In genomic region chr1:64953241-64953640, GRCh38 we compare ENCODE assay signal across 20 cellular contexts. TPM values are rescaled to one million over a fixed set of nuclear protein-coding genes. Genes with fewer than 3 reads are reported as not detected.
DNase-seq lines count a peak whose midpoint lies in the region; ATAC-seq and TF ChIP-seq lines count a peak whose summit lies in the region.
"Had no signal": no experiment of that assay in that cellular context is flagged by ENCODE, and none has a peak within 500 bp of the region (broad histone marks: within the 10 kb centered on the region; RNA-seq: fewer than 3 reads in every experiment).

No MANE protein-coding gene starts in this region.

- peaks cover 19% of the 10 kb centered on the region for H3F3A ChIP-seq in Loucy (ENCODE audit: low read depth)

- ATAC-seq in activated CD8-positive, alpha-beta T cell treated with anti-CD3 and anti-CD28 coated beads for 36 hours = no peak
- no peak for ATAC-seq in activated CD8-positive, alpha-beta T cell treated with anti-CD3 and anti-CD28 coated beads, Interleukin-2, amount 10 ng/mL, durations not matched to agents 7 days and 5 days
- no peak for ATAC-seq in HG02623 (IDR thresholded peaks at IDR 0.05; ENCODE audit: unreplicated experiment)
- ATAC-seq: K562, Panc1, Right ventricle myocardium inferior, SK-N-SH treated with all-trans-retinoic acid at 6 μM for 48 hours had no signal

- H3K36me3 Mint-ChIP-seq in activated CD8-positive, alpha-beta T cell treated with anti-CD3 and anti-CD28 coated beads for 36 hours (ENCODE audit: low read depth) = no peaks in the 10 kb centered on the region
- peaks cover 10% of the 10 kb centered on the region for H3K36me3 Mint-ChIP-seq in activated CD8-positive, alpha-beta T cell treated with anti-CD3 and anti-CD28 coated beads, Interleukin-2, amount 10 ng/mL, durations not matched to agents 7 days and 5 days (ENCODE audit: low read depth)
- H3K36me3 Mint-ChIP-seq in immature natural killer cell = no peaks in the 10 kb centered on the region

- H3K79me2 ChIP-seq in Loucy (ENCODE audit: insufficient read depth, low read length) (peaks cover 92% of the 10 kb centered on the region), trophoblast cell (ENCODE audit: control insufficient read depth, insufficient read depth, low read length, poor library complexity) (peaks cover 2% of the 10 kb centered on the region)

- no peak overlapping the region for H4K8ac ChIP-seq in trophoblast cell (ENCODE audit: low read depth, low read length)

- H4K91ac ChIP-seq in trophoblast cell (ENCODE audit: low read depth, low read length) = no peak overlapping the region

- no peak for TF ChIP-seq CTCF in activated CD8-positive, alpha-beta T cell treated with anti-CD3 and anti-CD28 coated beads for 36 hours (IDR thresholded peaks at IDR 0.05)
- TF ChIP-seq CTCF in Loucy (conservative IDR thresholded peaks at IDR 0.05; ENCODE audit: low read length) = no peak

- intact Hi-C loops in activated CD8-positive, alpha-beta T cell treated with anti-CD3 and anti-CD28 coated beads for 36 hours (cut with micrococcal nuclease) = no loop called here

- no peak overlapping the region for H3K23ac ChIP-seq in trophoblast cell (ENCODE audit: low read length)

- no peaks in the 10 kb centered on the region for H3K27me3 Mint-ChIP-seq in activated CD8-positive, alpha-beta T cell treated with anti-CD3 and anti-CD28 coated beads for 36 hours
- no peaks in the 10 kb centered on the region for H3K27me3 Mint-ChIP-seq in activated CD8-positive, alpha-beta T cell treated with anti-CD3 and anti-CD28 coated beads, Interleukin-2, amount 10 ng/mL, durations not matched to agents 7 days and 5 days (ENCODE audit: low read depth)
- peaks cover 0 to 4% (median 1%) of the 10 kb centered on the region in 3 donors for H3K27me3 Mint-ChIP-seq in immature natural killer cell (ENCODE audit: low read depth in 3 of 3)

- no peaks in the 10 kb centered on the region for H3K27me3 ChIP-seq in Loucy (ENCODE audit: insufficient read depth, low read length, poor library complexity, severe bottlenecking)
- no peaks in the 10 kb centered on the region for H3K27me3 ChIP-seq in trophoblast cell (ENCODE audit: insufficient read depth, low read length)

- H2BK12ac ChIP-seq in trophoblast cell (ENCODE audit: low read length) = no peak overlapping the region

- H3K4me1 ChIP-seq in Loucy (ENCODE audit: insufficient read depth, low read length, poor library complexity, severe bottlenecking) = peaks cover 75% of the 10 kb centered on the region
- peaks cover 9 to 21% of the 10 kb centered on the region in 2 experiments for H3K4me1 ChIP-seq in trophoblast cell (ENCODE audit: control insufficient read depth in 1 of 2, insufficient read depth in 2 of 2, low read length in 2 of 2)
- H3K4me1 ChIP-seq: HAP-1 had no signal

- peak overlapping the region; percentile 42 for H3K4me2 ChIP-seq in Loucy (ENCODE audit: low read depth, low read length, poor library complexity, severe bottlenecking)
- H3K4me2 ChIP-seq in trophoblast cell (ENCODE audit: low read length) = no peak overlapping the region

- no peak overlapping the region for H3K9ac ChIP-seq in Loucy (ENCODE audit: low read depth, low read length, poor library complexity, severe bottlenecking)
- no peak overlapping the region for H3K9ac ChIP-seq in trophoblast cell (ENCODE audit: low read length)

- H3K9me3 Mint-ChIP-seq in activated CD8-positive, alpha-beta T cell treated with anti-CD3 and anti-CD28 coated beads for 36 hours = no peaks in the 10 kb centered on the region
- H3K9me3 Mint-ChIP-seq in activated CD8-positive, alpha-beta T cell treated with anti-CD3 and anti-CD28 coated beads, Interleukin-2, amount 10 ng/mL, durations not matched to agents 7 days and 5 days (ENCODE audit: insufficient read depth) = no peaks in the 10 kb centered on the region
- no peaks in the 10 kb centered on the region for H3K9me3 Mint-ChIP-seq in immature natural killer cell

- 100% methylated on average over 1 of the region's 6 CpGs for WGBS in trophoblast cell (ENCODE audit: extremely low coverage, insufficient coverage, insufficient read length)

- DNase-seq in activated CD8-positive, alpha-beta T cell treated with anti-CD3 and anti-CD28 coated beads for 36 hours = no peak
- no peak for DNase-seq in activated CD8-positive, alpha-beta T cell treated with anti-CD3 and anti-CD28 coated beads, Interleukin-2, amount 10 ng/mL, durations not matched to agents 7 days and 5 days
- no peak for DNase-seq in immature natural killer cell
- DNase-seq in trophoblast cell = no peak
- no peak for DNase-seq in HUDEP-2 (lab: John Stamatoyannopoulos, UW; ENCODE audit: unreplicated experiment in 76 of 76)
- DNase-seq in effector CD8-positive, alpha-beta T cell (lab: John Stamatoyannopoulos, UW) = no peak
- DNase-seq: NCI-H1417 treated with DMSO at 0.1 percent for 48 hours, NCI-H2029, NCI-H2171, NCI-H774 had no signal

- peaks cover 42% of the 10 kb centered on the region for H4K20me1 ChIP-seq in Loucy (ENCODE audit: insufficient read depth, low read length, poor library complexity, severe bottlenecking)

- H3K36me3 ChIP-seq in Loucy (ENCODE audit: insufficient read depth, low read length) = peaks cover 4% of the 10 kb centered on the region; the same call in 1 of the 2 replicates
- H3K36me3 ChIP-seq in trophoblast cell (ENCODE audit: control insufficient read depth in 1 of 2, insufficient read depth in 2 of 2, low read length in 2 of 2) = no peaks in the 10 kb centered on the region
- H3K36me3 ChIP-seq: HAP-1 had no signal

- H3K4me3 ChIP-seq in Loucy (ENCODE audit: low read length, poor library complexity, severe bottlenecking) (no peak overlapping the region), trophoblast cell (ENCODE audit: low read depth, low read length) (no peak overlapping the region)
- H3K4me3 ChIP-seq: HAP-1, K562 had no signal

- H3K9me3 ChIP-seq in Loucy (ENCODE audit: insufficient read depth, low read depth, low read length) (no peaks in the 10 kb centered on the region), trophoblast cell (ENCODE audit: insufficient read depth, low read depth, low read length) (no peaks in the 10 kb centered on the region)
- H3K9me3 ChIP-seq: HAP-1 had no signal

- no peak overlapping the region for H3K27ac ChIP-seq in trophoblast cell (ENCODE audit: low read depth, low read length)
- H3K27ac ChIP-seq: 22Rv1, C4-2B, HL-60 had no signal

- H3K79me1 ChIP-seq in trophoblast cell (ENCODE audit: low read length) = peaks cover 3% of the 10 kb centered on the region

- peaks cover 53% of the 10 kb centered on the region for H3K4me1 Mint-ChIP-seq in activated CD8-positive, alpha-beta T cell treated with anti-CD3 and anti-CD28 coated beads for 36 hours (ENCODE audit: low read depth)
- H3K4me1 Mint-ChIP-seq in activated CD8-positive, alpha-beta T cell treated with anti-CD3 and anti-CD28 coated beads, Interleukin-2, amount 10 ng/mL, durations not matched to agents 7 days and 5 days (ENCODE audit: low read depth) = peaks cover 42% of the 10 kb centered on the region
- H3K4me1 Mint-ChIP-seq in immature natural killer cell = peaks cover 0 to 48% of the 10 kb centered on the region in 2 donors

- CTCF ChIA-PET in activated CD8-positive, alpha-beta T cell treated with anti-CD3 and anti-CD28 coated beads for 36 hours (lab: Charles Lee) = no interaction called here
- CTCF ChIA-PET in activated CD8-positive, alpha-beta T cell treated with anti-CD3 and anti-CD28 coated beads, Interleukin-2, amount 10 ng/mL, durations not matched to agents 7 days and 5 days (lab: Charles Lee) = interaction anchor here (1.2 kb wide), 1 partner anchor 9 kb away, joined by 4 read pairs; no protein-coding TSS in a partner anchor

- POLR2A ChIA-PET in activated CD8-positive, alpha-beta T cell treated with anti-CD3 and anti-CD28 coated beads for 36 hours (lab: Charles Lee) = interaction anchor here (3.0 kb wide), 1 partner anchor 12 kb away, joined by 13 read pairs; the partner anchor contains the start of gene JAK1
- POLR2A ChIA-PET in activated CD8-positive, alpha-beta T cell treated with anti-CD3 and anti-CD28 coated beads, Interleukin-2, amount 10 ng/mL, durations not matched to agents 7 days and 5 days (lab: Charles Lee) = interaction anchor here (1.6 kb wide), 1 partner anchor 13 kb away, joined by 5 read pairs; the partner anchor contains the start of gene JAK1

- no peak overlapping the region for H2AK5ac ChIP-seq in trophoblast cell (ENCODE audit: low read length)

- peak overlapping the region; percentile 14 for H3K4ac ChIP-seq in trophoblast cell (ENCODE audit: low read depth, low read length)

- H3K4me3 Mint-ChIP-seq in activated CD8-positive, alpha-beta T cell treated with anti-CD3 and anti-CD28 coated beads for 36 hours = no peak overlapping the region
- H3K4me3 Mint-ChIP-seq in activated CD8-positive, alpha-beta T cell treated with anti-CD3 and anti-CD28 coated beads, Interleukin-2, amount 10 ng/mL, durations not matched to agents 7 days and 5 days = no peak overlapping the region
- peak overlapping the region in 3 of 5 donors; percentile 26 to 34 (median 30) for H3K4me3 Mint-ChIP-seq in immature natural killer cell

- no peak overlapping the region for H4K12ac ChIP-seq in trophoblast cell (ENCODE audit: low read depth, low read length)

- H2AFZ ChIP-seq in Loucy (ENCODE audit: low read length) (no peak overlapping the region), trophoblast cell (ENCODE audit: insufficient read depth, low read length, poor library complexity) (no peak overlapping the region)

- H3K14ac ChIP-seq in trophoblast cell (ENCODE audit: low read length) = no peak overlapping the region

- H2BK5ac ChIP-seq in trophoblast cell (ENCODE audit: low read depth, low read length, poor library complexity) = no peak overlapping the region

- H3K27ac Mint-ChIP-seq in activated CD8-positive, alpha-beta T cell treated with anti-CD3 and anti-CD28 coated beads for 36 hours = peak overlapping the region; percentile 36
- H3K27ac Mint-ChIP-seq in activated CD8-positive, alpha-beta T cell treated with anti-CD3 and anti-CD28 coated beads, Interleukin-2, amount 10 ng/mL, durations not matched to agents 7 days and 5 days = no peak overlapping the region
- H3K27ac Mint-ChIP-seq in immature natural killer cell = peak overlapping the region in 5 of 6 donors; percentile 22 to 72 (median 64)

- no peaks in the 10 kb centered on the region for H3K9me2 ChIP-seq in Loucy (replicated peaks; ENCODE audit: low read depth, low read length)

- no peak overlapping the region for H2BK120ac ChIP-seq in trophoblast cell (ENCODE audit: insufficient read depth, low read length, poor library complexity)

- H3K18ac ChIP-seq in trophoblast cell (ENCODE audit: low read length) = no peak overlapping the region

RNA-seq across cellular contexts. Expression of gene JAK1, which starts 13.1 kb away (rescaled TPM):
- total RNA-seq in activated CD8-positive, alpha-beta T cell treated with anti-CD3 and anti-CD28 coated beads for 36 hours = 100 to 1,000 TPM in 1 of 2 experiments, 10 to 100 TPM in 1; 96.3 to 108 TPM
- 100 to 1,000 TPM; 156 to 159 TPM for total RNA-seq in activated CD8-positive, alpha-beta T cell treated with anti-CD3 and anti-CD28 coated beads, Interleukin-2, amount 10 ng/mL, durations not matched to agents 7 days and 5 days
- polyA plus RNA-seq in immature natural killer cell = 100 to 1,000 TPM; 265 to 734 (median 416) TPM
- polyA plus RNA-seq in trophoblast cell (2013) = 35.4 and 36.0 TPM in 2 replicates

Comparison
In these comparisons a context has a peak if more than half of its experiments do, and no peak if none do; other contexts are left out.
1. H3K4me3 Mint-ChIP-seq: peak in immature natural killer cell (3 of 5); none in activated CD8-positive, alpha-beta T cell treated with anti-CD3 and anti-CD28 coated beads for 36 hours (single experiment) and activated CD8-positive, alpha-beta T cell treated with anti-CD3 and anti-CD28 coated beads, Interleukin-2, amount 10 ng/mL, durations not matched to agents 7 days and 5 days (single experiment).